In the genomic region with DNA sequence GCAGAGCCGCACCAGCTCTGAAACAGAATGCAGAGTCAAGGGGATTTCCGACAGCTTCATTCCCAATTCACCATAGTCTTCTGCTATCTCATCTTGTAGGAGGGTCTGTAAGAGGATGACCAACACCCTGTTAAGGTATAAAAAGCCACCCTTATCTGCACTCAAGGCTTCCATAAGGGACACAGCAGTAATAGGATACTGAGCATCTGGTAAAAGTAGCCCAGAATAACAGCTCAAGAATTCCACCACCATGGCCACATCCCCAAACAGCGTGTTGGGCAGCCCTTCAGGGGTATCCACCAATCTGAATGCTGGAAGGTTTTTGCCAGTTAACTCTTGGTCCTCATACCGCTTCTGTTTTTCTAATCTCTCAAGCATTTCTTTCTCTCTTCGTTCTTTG, we compare ENCODE assay signal across 19 cellular contexts. TPM values are rescaled to one million over a fixed set of nuclear protein-coding genes. Genes with fewer than 3 reads are reported as not detected.
"Had no signal": no experiment of that assay in that cellular context is flagged by ENCODE, and none has a peak within 500 bp of the region (broad histone marks: within the 10 kb centered on the region; RNA-seq: fewer than 3 reads in every experiment).

No MANE protein-coding gene starts in this region.

- H3K4me3 Mint-ChIP-seq: activated CD8-positive, alpha-beta memory T cell treated with anti-CD3 and anti-CD28 coated beads, Interleukin-2, amount 10 ng/mL, durations not matched to agents 7 days and 5 days; naive thymus-derived CD4-positive, alpha-beta T cell had no signal

- H3K27me3 Mint-ChIP-seq: activated CD8-positive, alpha-beta memory T cell treated with anti-CD3 and anti-CD28 coated beads, Interleukin-2, amount 10 ng/mL, durations not matched to agents 7 days and 5 days; naive thymus-derived CD4-positive, alpha-beta T cell had no signal

- H3K4me1 ChIP-seq: colonic mucosa, upper lobe of left lung had no signal

- H3K27ac ChIP-seq: adrenal gland, colonic mucosa, stomach, testis, upper lobe of left lung had no signal

- DNase-seq: activated CD4-positive, alpha-beta T cell treated with anti-CD3 and anti-CD28 coated beads, Interleukin-2, amount 50 U/mL, for 48 hours; activated CD4-positive, CD25-positive, alpha-beta regulatory T cell treated with anti-CD3 and anti-CD28 coated beads, Interleukin-2, amount 50 U/mL, for 72 hours; activated CD8-positive, alpha-beta memory T cell treated with anti-CD3 and anti-CD28 coated beads, Interleukin-2, amount 10 ng/mL, durations not matched to agents 7 days and 5 days; activated effector memory CD4-positive, alpha-beta T cell treated with anti-CD3 and anti-CD28 coated beads, Interleukin-2, amount 50 U/mL, for 16 hours; activated T-cell treated with anti-CD3 and anti-CD28 coated beads, Interleukin-2, amount 50 U/mL, for 1 hour; adrenal gland; caudate nucleus; colonic mucosa; naive thymus-derived CD4-positive, alpha-beta T cell; nucleus accumbens; posterior cingulate gyrus; stimulated activated CD4-positive, alpha-beta T cell treated with anti-CD3 and anti-CD28 coated beads, Interleukin-4, amount 100 ng/mL, for 4 hours; stimulated activated CD8-positive, alpha-beta memory T cell treated with anti-CD3 and anti-CD28 coated beads, Interleukin-4, amount 100 ng/mL, for 48 hours; stomach; testis; upper lobe of left lung had no signal

- H3K9me3 ChIP-seq: adrenal gland, colonic mucosa, stomach, testis, upper lobe of left lung had no signal

- ATAC-seq: activated CD8-positive, alpha-beta memory T cell treated with anti-CD3 and anti-CD28 coated beads, Interleukin-2, amount 10 ng/mL, durations not matched to agents 7 days and 5 days; esophagus mucosa; naive thymus-derived CD4-positive, alpha-beta T cell had no signal

- H3K27me3 ChIP-seq: adrenal gland, colonic mucosa, stomach, testis, upper lobe of left lung had no signal

- FAIRE-seq: islet of Langerhans had no signal

- H3K4me3 ChIP-seq: adrenal gland, colonic mucosa, lung, stomach, testis, upper lobe of left lung had no signal

RNA-seq across cellular contexts. Expression of a gene that starts 43.8 kb away (rescaled TPM):
- total RNA-seq: activated CD8-positive, alpha-beta memory T cell treated with anti-CD3 and anti-CD28 coated beads, Interleukin-2, amount 10 ng/mL, durations not matched to agents 7 days and 5 days had no signal
